ENCODE assay signal across 1 cellular context in the genomic region with DNA sequence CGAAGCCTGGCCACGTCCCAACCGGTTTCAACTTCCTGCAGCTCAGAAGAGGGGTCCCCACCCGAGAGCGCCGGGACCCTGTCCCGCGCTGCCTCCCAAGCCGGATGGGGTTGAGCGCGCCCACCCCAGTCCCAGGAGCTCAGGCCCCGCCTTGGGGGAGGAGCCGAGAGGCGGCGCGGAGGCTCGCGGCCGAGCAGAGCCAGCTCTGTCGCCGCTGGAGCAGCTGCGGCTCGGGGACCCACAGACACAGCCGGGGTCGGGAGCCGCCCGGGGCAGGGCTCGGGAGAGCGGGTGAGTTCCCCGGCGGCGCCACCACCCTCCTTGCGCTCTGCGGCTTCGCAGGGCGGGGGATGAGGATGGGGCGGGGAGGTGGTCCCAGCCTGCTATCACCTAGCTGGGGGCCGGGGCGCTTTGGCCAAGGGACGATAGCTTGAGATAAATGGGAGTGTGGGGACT.
TF ChIP-seq lines count a peak whose summit lies in the region.

Gene PPP1R16B (plus strand): TSS at position 196 of the 456 bp plus-strand sequence. CDS start 30,229 bp downstream, outside the sequence.

TF ChIP-seq in A549, 52 proteins besides CTCF, POLR2A, EP300 and RAD21 (continued from another document):
- TF ChIP-seq, protein P1, sequence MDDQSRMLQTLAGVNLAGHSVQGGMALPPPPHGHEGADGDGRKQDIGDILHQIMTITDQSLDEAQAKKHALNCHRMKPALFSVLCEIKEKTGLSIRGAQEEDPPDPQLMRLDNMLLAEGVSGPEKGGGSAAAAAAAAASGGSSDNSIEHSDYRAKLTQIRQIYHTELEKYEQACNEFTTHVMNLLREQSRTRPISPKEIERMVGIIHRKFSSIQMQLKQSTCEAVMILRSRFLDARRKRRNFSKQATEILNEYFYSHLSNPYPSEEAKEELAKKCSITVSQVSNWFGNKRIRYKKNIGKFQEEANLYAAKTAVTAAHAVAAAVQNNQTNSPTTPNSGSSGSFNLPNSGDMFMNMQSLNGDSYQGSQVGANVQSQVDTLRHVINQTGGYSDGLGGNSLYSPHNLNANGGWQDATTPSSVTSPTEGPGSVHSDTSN (IDR thresholded peaks at IDR 0.05) = no peak
- TF ChIP-seq CBX2 (IDR thresholded peaks at IDR 0.05; ENCODE audit: borderline replicate concordance, low read depth) (no peak), FOSL2 (IDR thresholded peaks at IDR 0.05) (no peak), FOSL2 (CRISPR knock-in tag; IDR thresholded peaks at IDR 0.05) (no peak), HOXA7 (CRISPR knock-in tag; IDR thresholded peaks at IDR 0.05) (no peak)
- TF ChIP-seq, protein P2, sequence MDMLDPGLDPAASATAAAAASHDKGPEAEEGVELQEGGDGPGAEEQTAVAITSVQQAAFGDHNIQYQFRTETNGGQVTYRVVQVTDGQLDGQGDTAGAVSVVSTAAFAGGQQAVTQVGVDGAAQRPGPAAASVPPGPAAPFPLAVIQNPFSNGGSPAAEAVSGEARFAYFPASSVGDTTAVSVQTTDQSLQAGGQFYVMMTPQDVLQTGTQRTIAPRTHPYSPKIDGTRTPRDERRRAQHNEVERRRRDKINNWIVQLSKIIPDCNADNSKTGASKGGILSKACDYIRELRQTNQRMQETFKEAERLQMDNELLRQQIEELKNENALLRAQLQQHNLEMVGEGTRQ (IDR thresholded peaks at IDR 0.05) = no peak
TF ChIP-seq in A549: peak in this region for 0.
